Comparison of ENCODE assay signal across 24 cellular contexts in the genomic region with DNA sequence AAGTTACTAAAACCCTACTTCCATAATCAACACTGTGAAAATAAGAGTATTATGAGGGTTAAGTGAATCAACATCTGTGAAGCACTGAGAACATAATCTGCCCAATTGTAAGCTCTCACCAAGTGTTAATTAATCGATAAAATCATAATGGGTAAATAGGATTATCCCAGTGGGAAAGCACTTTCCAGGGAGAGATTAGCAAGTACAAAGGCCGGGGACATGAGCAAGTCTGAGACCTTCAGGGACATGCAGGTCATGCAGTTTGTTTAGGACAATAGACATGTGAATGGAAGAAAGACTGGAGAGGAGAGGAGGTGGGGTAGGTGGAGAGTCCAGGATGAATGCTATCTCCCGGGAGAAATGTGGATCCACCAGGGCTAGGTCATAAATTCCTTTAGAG. TPM values are rescaled to one million over a fixed set of nuclear protein-coding genes. Genes with fewer than 3 reads are reported as not detected.
DNase-seq lines count a peak whose midpoint lies in the region; ATAC-seq and TF ChIP-seq lines count a peak whose summit lies in the region.
"Had no signal": no experiment of that assay in that cellular context is flagged by ENCODE, and none has a peak within 500 bp of the region (broad histone marks: within the 10 kb centered on the region; RNA-seq: fewer than 3 reads in every experiment).

No MANE protein-coding gene starts in this region.

- no peak overlapping the region for H3K4me3 ChIP-seq in HAP-1
- H3K4me3 ChIP-seq: SJSA1 had no signal

- H3K4me1 ChIP-seq in HAP-1, result no peaks in the 10 kb centered on the region
- H3K4me1 ChIP-seq: SJSA1 had no signal

- H3K36me3 Mint-ChIP-seq in HFFc6 (ENCODE audit: low read depth), result peaks cover 5% of the 10 kb centered on the region; the same call in 1 of the 2 replicates
- H3K36me3 Mint-ChIP-seq: CD14-positive monocyte, T-cell had no signal

- peaks cover 10% of the 10 kb centered on the region for H3K4me1 Mint-ChIP-seq in HFFc6 (ENCODE audit: low read depth)
- H3K4me1 Mint-ChIP-seq: B cell; CD14-positive monocyte; CD8-positive, alpha-beta memory T cell; T-cell had no signal

- H3K9me3 Mint-ChIP-seq in HFFc6, result no peaks in the 10 kb centered on the region

- no peak overlapping the region for H3K27ac Mint-ChIP-seq in HFFc6
- H3K27ac Mint-ChIP-seq: B cell; CD14-positive monocyte; CD8-positive, alpha-beta memory T cell; T-cell had no signal

- in situ Hi-C loops in HAP-1 (cut with MboI; ENCODE audit: low sequenced_read_pairs), result no loop called here

- ATAC-seq in HG03045 (IDR thresholded peaks at IDR 0.05; ENCODE audit: unreplicated experiment) (no peak), HG03354 (IDR thresholded peaks at IDR 0.05; ENCODE audit: poor library complexity, severe bottlenecking, unreplicated experiment) (no peak)
- ATAC-seq: T-cell had no signal

- DNase-seq in HAP-1 (ENCODE audit: low spot score in 2 of 2) (peak; percentile 15 to 46), NCI-H748 (lab: John Stamatoyannopoulos, UW; ENCODE audit: unreplicated experiment) (peak; percentile 81), ecto neural progenitor cell (ENCODE audit: low spot score) (peak; percentile 60), retina (peak; percentile 13), HFFc6 (no peak), C1 segment of cervical spinal cord (lab: John Stamatoyannopoulos, UW) (no peak)
- DNase-seq: CD8-positive, alpha-beta memory T cell; DMS153; DND-41; H7; IMR-90; MM.1S; NCI-H1048; NCI-H1930; NCI-H446 treated with DMSO at 0.1 percent for 48 hours; NCI-H774; Right ventricle myocardium superior; RPMI8226; T-cell had no signal

- H3K9me3 ChIP-seq in HAP-1, result no peaks in the 10 kb centered on the region
- H3K9me3 ChIP-seq: SJSA1 had no signal

- no peak overlapping the region for H3K4me3 Mint-ChIP-seq in HFFc6
- H3K4me3 Mint-ChIP-seq: B cell; CD14-positive monocyte; CD8-positive, alpha-beta memory T cell; T-cell had no signal

- TF ChIP-seq CTCF in HFFc6 (IDR thresholded peaks at IDR 0.05), result no peak

- H3K36me3 ChIP-seq in HAP-1 (replicated peaks), result no peaks in the 10 kb centered on the region; the same call in 1 of the 2 replicates
- H3K36me3 ChIP-seq: SJSA1 had no signal

- H3K27me3 ChIP-seq in HAP-1 (ENCODE audit: low read depth), result 0 out of 2 replicates have a peak, but pooled peaks cover 3% of the 10 kb centered on the region
- H3K27me3 ChIP-seq: SJSA1 had no signal

- no peaks in the 10 kb centered on the region for H3K27me3 Mint-ChIP-seq in HFFc6 (ENCODE audit: insufficient read depth)
- H3K27me3 Mint-ChIP-seq: B cell; CD8-positive, alpha-beta memory T cell; T-cell had no signal

RNA-seq across cellular contexts. Expression of a gene that starts 57.8 kb away (rescaled TPM):
- total RNA-seq in HFFc6 (2021; fragmentation: NEBNext Ultra II Directional; extraction: Animal tissue kit (Norgen Biotek cat#: 25700)), result 100 to 1,000 TPM in 1 of 6 experiments, 10 to 100 TPM in 5; 38.9 to 101 (median 40.4) TPM
- total RNA-seq: B cell; CD8-positive, alpha-beta memory T cell; T-cell had no signal

Comparison
In these comparisons a context has a peak if more than half of its experiments do, and no peak if none do; other contexts are left out.
1. DNase-seq: peak in HAP-1 (2 of 2), NCI-H748 (single experiment), ecto neural progenitor cell (single experiment) and retina (single experiment); none in HFFc6 (single experiment) and C1 segment of cervical spinal cord (0 of 14).